ENCODE assay signal across 9 cellular contexts in genomic region chr6:75296811-75297779, GRCh38. TPM values are rescaled to one million over a fixed set of nuclear protein-coding genes. Genes with fewer than 3 reads are reported as not detected.
A peak's percentile ranks its signal among the peaks of the same experiment; 100 is the strongest.
DNase-seq lines count a peak whose midpoint lies in the region; ATAC-seq and TF ChIP-seq lines count a peak whose summit lies in the region.
"Had no signal": no experiment of that assay in that cellular context is flagged by ENCODE, and none has a peak within 500 bp of the region (broad histone marks: within the 10 kb centered on the region; RNA-seq: fewer than 3 reads in every experiment).

No MANE protein-coding gene starts in this region.

- intact Hi-C loops in prostate gland (cut with DNase I), result no loop called here

- peak; percentile 48 for DNase-seq in NCI-H1436 (lab: John Stamatoyannopoulos, UW)
- no peak for DNase-seq in NCI-H1436 treated with DMSO at 0.1 percent for 48 hours (lab: John Stamatoyannopoulos, UW)
- DNase-seq in NCI-H1105 (lab: John Stamatoyannopoulos, UW), result peak; percentile 50
- no peak for DNase-seq in T-cell
- peak in 1 of 2 donors; percentile 56 for DNase-seq in foreskin keratinocyte
- no peak for DNase-seq in prostate gland (ENCODE audit: low spot score)
- DNase-seq in stimulated activated CD8-positive, alpha-beta memory T cell treated with anti-CD3 and anti-CD28 coated beads, Interleukin-4, amount 100 ng/mL, for 48 hours, result no peak

- no peaks in the 10 kb centered on the region for H3K36me3 Mint-ChIP-seq in T-cell

- ATAC-seq in T-cell (replicated peaks in 1 of 4) (peak; percentile 41 to 60 (median 43)), foreskin keratinocyte (peak; percentile 78)

- no peaks in the 10 kb centered on the region for H3K4me1 Mint-ChIP-seq in T-cell

- no peak overlapping the region for H3K4me3 ChIP-seq in HEK293 (ENCODE audit: low read depth, low read length)
- H3K4me3 ChIP-seq in prostate gland, result no peak overlapping the region
- H3K4me3 ChIP-seq: BLaER1 had no signal

- no peak overlapping the region for H3K4me3 Mint-ChIP-seq in T-cell

- no peak overlapping the region for H3K27ac ChIP-seq in HEK293 (ENCODE audit: extremely low read depth, low read depth, low read length)
- no peak overlapping the region for H3K27ac ChIP-seq in foreskin keratinocyte
- no peak overlapping the region for H3K27ac ChIP-seq in prostate gland
- H3K27ac ChIP-seq: BLaER1 had no signal

- no peak overlapping the region for H3K27ac Mint-ChIP-seq in T-cell

- TF ChIP-seq CTCF in HEK293 (tag by site-specific recombination; IDR thresholded peaks at IDR 0.05), result peak; percentile 47; the same call in 1 of the 2 replicates
- TF ChIP-seq CTCF in foreskin keratinocyte (conservative IDR thresholded peaks at IDR 0.05), result peak; percentile 85
- TF ChIP-seq CTCF in prostate gland (IDR thresholded peaks at IDR 0.05), result peak; percentile 54 to 80 (median 78)

- POLR2A ChIA-PET in HEK293 (lab: Yijun Ruan, JAX) (interaction anchor here (0.8 to 1.0 kb wide), 2 partner anchors 12 to 72 kb away, joined by 4 to 5 read pairs; partner anchors contain the start of gene TMEM30A), T-cell (lab: Charles Lee) (interaction anchor here in 1 of 2 donors (0.6 kb wide), 2 partner anchors 53 to 54 kb away, joined by 3 to 4 read pairs; no protein-coding TSS in a partner anchor)

- H3K27me3 Mint-ChIP-seq in T-cell, result no peaks in the 10 kb centered on the region

- 15% methylated on average over 3 of the region's 3 CpGs for WGBS in prostate gland

- no peaks in the 10 kb centered on the region for H3K4me1 ChIP-seq in HEK293 (ENCODE audit: control insufficient read depth, insufficient read depth, low read length)
- H3K4me1 ChIP-seq in foreskin keratinocyte, result peaks cover 7% of the 10 kb centered on the region
- no peaks in the 10 kb centered on the region for H3K4me1 ChIP-seq in prostate gland (replicated peaks)

- CTCF ChIA-PET in HEK293 (lab: Yijun Ruan, JAX), result interaction anchor here (0.6 to 9.1 kb wide), 40 partner anchors 8 to 1496 kb away, joined by 3 to 86 read pairs (median 4); partner anchors contain the start of gene TMEM30A
- CTCF ChIA-PET in T-cell (lab: Charles Lee), result interaction anchor here (0.6 to 2.5 kb wide), 23 partner anchors 11 to 1558 kb away, joined by 3 to 13 read pairs (median 4); partner anchors contain the start of gene TMEM30A (in 1 of the 2)

- no peaks in the 10 kb centered on the region for H3K36me3 ChIP-seq in HEK293 (ENCODE audit: control insufficient read depth in 2 of 2, insufficient read depth in 1 of 2, low read length in 2 of 2)
- H3K36me3 ChIP-seq in prostate gland, result no peaks in the 10 kb centered on the region
- H3K36me3 ChIP-seq: BLaER1 had no signal

- no peak for TF ChIP-seq POLR2A in prostate gland (IDR thresholded peaks at IDR 0.05)

- H3K27me3 ChIP-seq in foreskin keratinocyte (no peaks in the 10 kb centered on the region), prostate gland (replicated peaks; ENCODE audit: insufficient read depth) (no peaks in the 10 kb centered on the region)
- H3K27me3 ChIP-seq: BLaER1 had no signal

- no peaks in the 10 kb centered on the region for H3K9me3 ChIP-seq in HEK293 (ENCODE audit: control insufficient read depth, insufficient read depth, low read depth, low read length)
- no peaks in the 10 kb centered on the region for H3K9me3 ChIP-seq in prostate gland
- H3K9me3 ChIP-seq: BLaER1 had no signal

- H3K9me3 Mint-ChIP-seq in T-cell, result no peaks in the 10 kb centered on the region

TF ChIP-seq in HEK293, 187 proteins besides CTCF, POLR2A, EP300 and RAD21:
- TF ChIP-seq ZNF660 (tag by site-specific recombination; IDR thresholded peaks at IDR 0.05) (peak; percentile 71; the same call in 1 of the 2 replicates), KLF10 (tag by site-specific recombination; IDR thresholded peaks at IDR 0.05) (0 out of 2 replicates have a peak, but pooled peaks have one; percentile 22), ZNF654 (tag by site-specific recombination; IDR thresholded peaks at IDR 0.05; ENCODE audit: low read depth) (peak; percentile 94), ZNF518A (tag by site-specific recombination; conservative IDR thresholded peaks at IDR 0.05; ENCODE audit: low read depth) (no peak)
TF ChIP-seq in HEK293: peak in this region for 3.

RNA-seq across cellular contexts. Expression of gene TMEM30A, which starts 12.5 kb away (rescaled TPM):
- total RNA-seq in T-cell, result 10 to 100 TPM; 43.4 to 67.6 (median 55.1) TPM
- 69.1 and 72.1 TPM in 2 replicates for total RNA-seq in foreskin keratinocyte
- 24.5 and 28.8 TPM in 2 replicates for polyA plus RNA-seq in foreskin keratinocyte
- total RNA-seq in prostate gland, result 10 to 100 TPM; 60.5 to 82.3 TPM

RNA-seq across cellular contexts. Expression of gene COX7A2, which starts 53.5 kb away (rescaled TPM):
- total RNA-seq in T-cell (100 to 1,000 TPM; 195 to 213 (median 198) TPM), foreskin keratinocyte (475 and 490 TPM in 2 replicates), prostate gland (100 to 1,000 TPM; 136 to 724 TPM)
- 478 and 491 TPM in 2 replicates for polyA plus RNA-seq in foreskin keratinocyte

Comparison
In these comparisons a context has a peak if more than half of its experiments do, and no peak if none do; other contexts are left out.
1. DNase-seq: peak in NCI-H1436 (single experiment) and NCI-H1105 (single experiment); none in NCI-H1436 treated with DMSO at 0.1 percent for 48 hours (single experiment), T-cell (0 of 34), prostate gland (single experiment) and stimulated activated CD8-positive, alpha-beta memory T cell treated with anti-CD3 and anti-CD28 coated beads, Interleukin-4, amount 100 ng/mL, for 48 hours (single experiment).
2. Peak in every context shown above with its lines, with median percentiles within 50 percentile points of each other: CTCF ChIP-seq.